17 cellular contexts compared by ENCODE assay signal in genomic region chr5:151338734-151339133, GRCh38. TPM values are rescaled to one million over a fixed set of nuclear protein-coding genes. Genes with fewer than 3 reads are reported as not detected.
DNase-seq lines count a peak whose midpoint lies in the region; ATAC-seq and TF ChIP-seq lines count a peak whose summit lies in the region.
"Had no signal": no experiment of that assay in that cellular context is flagged by ENCODE, and none has a peak within 500 bp of the region (broad histone marks: within the 10 kb centered on the region; RNA-seq: fewer than 3 reads in every experiment).

No MANE protein-coding gene starts in this region.

- POLR2A ChIA-PET in activated CD8-positive, alpha-beta T cell treated with anti-CD3 and anti-CD28 coated beads, Interleukin-2, amount 10 ng/mL, durations not matched to agents 7 days and 5 days (lab: Charles Lee) = no interaction called here
- POLR2A ChIA-PET in activated CD8-positive, alpha-beta T cell treated with anti-CD3 and anti-CD28 coated beads for 36 hours (lab: Charles Lee) = interaction anchor here (1.3 kb wide), 1 partner anchor 21 kb away, joined by 4 read pairs; no protein-coding TSS in a partner anchor

- no peaks in the 10 kb centered on the region for H3K36me3 Mint-ChIP-seq in activated CD8-positive, alpha-beta T cell treated with anti-CD3 and anti-CD28 coated beads, Interleukin-2, amount 10 ng/mL, durations not matched to agents 7 days and 5 days (ENCODE audit: low read depth)
- H3K36me3 Mint-ChIP-seq in activated CD8-positive, alpha-beta T cell treated with anti-CD3 and anti-CD28 coated beads for 36 hours (ENCODE audit: low read depth) = no peaks in the 10 kb centered on the region
- H3K36me3 Mint-ChIP-seq in immature natural killer cell = peaks cover 0 to 4% (median 0%) of the 10 kb centered on the region in 3 donors
- no peaks in the 10 kb centered on the region for H3K36me3 Mint-ChIP-seq in osteocyte (ENCODE audit: unreplicated experiment)
- H3K36me3 Mint-ChIP-seq in stimulated activated effector memory CD8-positive, alpha-beta T cell treated with anti-CD3 and anti-CD28 coated beads, Interleukin-12 subunit alpha, Interleukin-12 subunit beta, amount 100 ng/mL, for 72 hours = no peaks in the 10 kb centered on the region

- H3K27ac ChIP-seq in tibial artery = no peak overlapping the region
- H3K27ac ChIP-seq: 22Rv1, A549, C4-2B had no signal

- H3K27me3 Mint-ChIP-seq in activated CD8-positive, alpha-beta T cell treated with anti-CD3 and anti-CD28 coated beads, Interleukin-2, amount 10 ng/mL, durations not matched to agents 7 days and 5 days (ENCODE audit: low read depth) = peaks cover 27% of the 10 kb centered on the region
- H3K27me3 Mint-ChIP-seq in activated CD8-positive, alpha-beta T cell treated with anti-CD3 and anti-CD28 coated beads for 36 hours = peaks cover 19% of the 10 kb centered on the region
- H3K27me3 Mint-ChIP-seq in immature natural killer cell (ENCODE audit: low read depth in 3 of 3) = peaks cover 3 to 10% (median 10%) of the 10 kb centered on the region in 3 donors
- peaks cover 27% of the 10 kb centered on the region for H3K27me3 Mint-ChIP-seq in osteocyte (ENCODE audit: unreplicated experiment)

- no peak overlapping the region for H3K4me3 ChIP-seq in tibial artery
- H3K4me3 ChIP-seq: A549, GM23338 had no signal

- H3K9me3 Mint-ChIP-seq in activated CD8-positive, alpha-beta T cell treated with anti-CD3 and anti-CD28 coated beads, Interleukin-2, amount 10 ng/mL, durations not matched to agents 7 days and 5 days (ENCODE audit: insufficient read depth) = no peaks in the 10 kb centered on the region
- no peaks in the 10 kb centered on the region for H3K9me3 Mint-ChIP-seq in activated CD8-positive, alpha-beta T cell treated with anti-CD3 and anti-CD28 coated beads for 36 hours
- peaks cover 0 to 3% (median 0%) of the 10 kb centered on the region in 6 donors for H3K9me3 Mint-ChIP-seq in immature natural killer cell
- H3K9me3 Mint-ChIP-seq in osteocyte (ENCODE audit: unreplicated experiment) = no peaks in the 10 kb centered on the region
- H3K9me3 Mint-ChIP-seq in stimulated activated effector memory CD8-positive, alpha-beta T cell treated with anti-CD3 and anti-CD28 coated beads, Interleukin-12 subunit alpha, Interleukin-12 subunit beta, amount 100 ng/mL, for 72 hours = no peaks in the 10 kb centered on the region
- H3K9me3 Mint-ChIP-seq: CD4-positive, alpha-beta T cell; GM23338 had no signal

- peak; percentile 33 for ATAC-seq in activated CD8-positive, alpha-beta T cell treated with anti-CD3 and anti-CD28 coated beads, Interleukin-2, amount 10 ng/mL, durations not matched to agents 7 days and 5 days
- no peak for ATAC-seq in activated CD8-positive, alpha-beta T cell treated with anti-CD3 and anti-CD28 coated beads for 36 hours
- ATAC-seq in stimulated activated effector memory CD8-positive, alpha-beta T cell treated with anti-CD3 and anti-CD28 coated beads, Interleukin-12 subunit alpha, Interleukin-12 subunit beta, amount 100 ng/mL, for 72 hours = peak; percentile 37
- ATAC-seq in left ventricle myocardium superior = no peak
- ATAC-seq: A549, GM23338 had no signal

- intact Hi-C loops in activated CD8-positive, alpha-beta T cell treated with anti-CD3 and anti-CD28 coated beads for 36 hours (cut with micrococcal nuclease) = no loop called here
- intact Hi-C loops in left ventricle myocardium superior (cut with micrococcal nuclease) (no loop called here), tibial artery (cut with DNase I; ENCODE audit: low total_unique reads) (no loop called here)

- no peak for DNase-seq in activated CD8-positive, alpha-beta T cell treated with anti-CD3 and anti-CD28 coated beads, Interleukin-2, amount 10 ng/mL, durations not matched to agents 7 days and 5 days
- no peak for DNase-seq in activated CD8-positive, alpha-beta T cell treated with anti-CD3 and anti-CD28 coated beads for 36 hours
- peak; percentile 7 to 33 (median 25) for DNase-seq in immature natural killer cell
- DNase-seq in osteocyte (ENCODE audit: extremely low spot score, unreplicated experiment) = peak; percentile 5
- no peak for DNase-seq in stimulated activated effector memory CD8-positive, alpha-beta T cell treated with anti-CD3 and anti-CD28 coated beads, Interleukin-12 subunit alpha, Interleukin-12 subunit beta, amount 100 ng/mL, for 72 hours (ENCODE audit: low spot score in 2 of 2)
- DNase-seq in activated CD4-positive, CD25-positive, alpha-beta regulatory T cell treated with anti-CD3 and anti-CD28 coated beads, Interleukin-2, amount 50 U/mL, for 72 hours = no peak
- DNase-seq in left ventricle myocardium superior = no peak
- no peak for DNase-seq in tibial artery
- DNase-seq: AML-193; Caco-2; CD4-positive, alpha-beta T cell; HCEC 1CT had no signal

- H3K27ac Mint-ChIP-seq in activated CD8-positive, alpha-beta T cell treated with anti-CD3 and anti-CD28 coated beads, Interleukin-2, amount 10 ng/mL, durations not matched to agents 7 days and 5 days = no peak overlapping the region
- H3K27ac Mint-ChIP-seq in activated CD8-positive, alpha-beta T cell treated with anti-CD3 and anti-CD28 coated beads for 36 hours = no peak overlapping the region
- H3K27ac Mint-ChIP-seq in immature natural killer cell (peak overlapping the region; percentile 2 to 85 (median 78)), osteocyte (ENCODE audit: unreplicated experiment) (no peak overlapping the region)
- no peak overlapping the region for H3K27ac Mint-ChIP-seq in stimulated activated effector memory CD8-positive, alpha-beta T cell treated with anti-CD3 and anti-CD28 coated beads, Interleukin-12 subunit alpha, Interleukin-12 subunit beta, amount 100 ng/mL, for 72 hours
- H3K27ac Mint-ChIP-seq: CD4-positive, alpha-beta T cell; GM23338 had no signal

- no peaks in the 10 kb centered on the region for H3K4me1 ChIP-seq in tibial artery
- H3K4me1 ChIP-seq: A549, Caco-2 had no signal

- peaks cover 4% of the 10 kb centered on the region for H3K4me1 Mint-ChIP-seq in activated CD8-positive, alpha-beta T cell treated with anti-CD3 and anti-CD28 coated beads, Interleukin-2, amount 10 ng/mL, durations not matched to agents 7 days and 5 days (ENCODE audit: low read depth)
- H3K4me1 Mint-ChIP-seq in activated CD8-positive, alpha-beta T cell treated with anti-CD3 and anti-CD28 coated beads for 36 hours (ENCODE audit: low read depth) = no peaks in the 10 kb centered on the region
- H3K4me1 Mint-ChIP-seq in immature natural killer cell (peaks cover 14 to 27% of the 10 kb centered on the region in 2 donors), osteocyte (ENCODE audit: unreplicated experiment) (no peaks in the 10 kb centered on the region)
- H3K4me1 Mint-ChIP-seq in stimulated activated effector memory CD8-positive, alpha-beta T cell treated with anti-CD3 and anti-CD28 coated beads, Interleukin-12 subunit alpha, Interleukin-12 subunit beta, amount 100 ng/mL, for 72 hours = no peaks in the 10 kb centered on the region

- peaks cover 0 to 14% of the 10 kb centered on the region in 2 donors for H3K27me3 ChIP-seq in tibial artery

- no peak overlapping the region for H3K4me3 Mint-ChIP-seq in activated CD8-positive, alpha-beta T cell treated with anti-CD3 and anti-CD28 coated beads, Interleukin-2, amount 10 ng/mL, durations not matched to agents 7 days and 5 days
- no peak overlapping the region for H3K4me3 Mint-ChIP-seq in activated CD8-positive, alpha-beta T cell treated with anti-CD3 and anti-CD28 coated beads for 36 hours
- H3K4me3 Mint-ChIP-seq in immature natural killer cell (peak overlapping the region; percentile 42 to 80 (median 59)), osteocyte (ENCODE audit: unreplicated experiment) (no peak overlapping the region)
- H3K4me3 Mint-ChIP-seq in stimulated activated effector memory CD8-positive, alpha-beta T cell treated with anti-CD3 and anti-CD28 coated beads, Interleukin-12 subunit alpha, Interleukin-12 subunit beta, amount 100 ng/mL, for 72 hours = no peak overlapping the region
- H3K4me3 Mint-ChIP-seq: CD4-positive, alpha-beta T cell; GM23338 had no signal

- no peak for TF ChIP-seq CTCF in activated CD8-positive, alpha-beta T cell treated with anti-CD3 and anti-CD28 coated beads for 36 hours (IDR thresholded peaks at IDR 0.05)
- TF ChIP-seq CTCF in osteocyte (IDR thresholded peaks at IDR 0.05) (no peak), tibial artery (IDR thresholded peaks at IDR 0.05) (no peak)

- H3K36me3 ChIP-seq in tibial artery = no peaks in the 10 kb centered on the region

- CTCF ChIA-PET in activated CD8-positive, alpha-beta T cell treated with anti-CD3 and anti-CD28 coated beads, Interleukin-2, amount 10 ng/mL, durations not matched to agents 7 days and 5 days (lab: Charles Lee) = no interaction called here
- CTCF ChIA-PET in activated CD8-positive, alpha-beta T cell treated with anti-CD3 and anti-CD28 coated beads for 36 hours (lab: Charles Lee) = interaction anchor here (1.2 kb wide), 1 partner anchor 22 kb away, joined by 3 read pairs; no protein-coding TSS in a partner anchor

- no peaks in the 10 kb centered on the region for H3K9me3 ChIP-seq in tibial artery
- H3K9me3 ChIP-seq: A549, Caco-2 had no signal

RNA-seq across cellular contexts. Expression of gene SLC36A2, which starts 8.6 kb away (rescaled TPM):
- not detected for total RNA-seq in activated CD8-positive, alpha-beta T cell treated with anti-CD3 and anti-CD28 coated beads, Interleukin-2, amount 10 ng/mL, durations not matched to agents 7 days and 5 days
- total RNA-seq in activated CD8-positive, alpha-beta T cell treated with anti-CD3 and anti-CD28 coated beads for 36 hours = not detected
- polyA plus RNA-seq in immature natural killer cell = not detected
- not detected in 2 replicates for total RNA-seq in osteocyte
- 0.22 TPM for total RNA-seq in left ventricle myocardium superior
- total RNA-seq: Caco-2; CD4-positive, alpha-beta T cell; GM23338 had no signal
- polyA plus RNA-seq: A549, BJ had no signal

RNA-seq across cellular contexts. Expression of gene SLC36A3, which starts 35.2 kb away (rescaled TPM):
- total RNA-seq in activated CD8-positive, alpha-beta T cell treated with anti-CD3 and anti-CD28 coated beads, Interleukin-2, amount 10 ng/mL, durations not matched to agents 7 days and 5 days = not detected
- not detected for total RNA-seq in activated CD8-positive, alpha-beta T cell treated with anti-CD3 and anti-CD28 coated beads for 36 hours
- polyA plus RNA-seq in immature natural killer cell = not detected
- not detected in 2 replicates for total RNA-seq in osteocyte
- not detected for total RNA-seq in left ventricle myocardium superior
- total RNA-seq: Caco-2; CD4-positive, alpha-beta T cell; GM23338 had no signal
- polyA plus RNA-seq: A549, BJ, GM23338 had no signal

Comparison
In these comparisons a context has a peak if more than half of its experiments do, and no peak if none do; other contexts are left out.
1. ATAC-seq: peak in activated CD8-positive, alpha-beta T cell treated with anti-CD3 and anti-CD28 coated beads, Interleukin-2, amount 10 ng/mL, durations not matched to agents 7 days and 5 days (single experiment) and stimulated activated effector memory CD8-positive, alpha-beta T cell treated with anti-CD3 and anti-CD28 coated beads, Interleukin-12 subunit alpha, Interleukin-12 subunit beta, amount 100 ng/mL, for 72 hours (single experiment); none in activated CD8-positive, alpha-beta T cell treated with anti-CD3 and anti-CD28 coated beads for 36 hours (single experiment) and left ventricle myocardium superior (single experiment).
2. DNase-seq: peak in immature natural killer cell (3 of 3) and osteocyte (single experiment); none in activated CD8-positive, alpha-beta T cell treated with anti-CD3 and anti-CD28 coated beads, Interleukin-2, amount 10 ng/mL, durations not matched to agents 7 days and 5 days (single experiment), activated CD8-positive, alpha-beta T cell treated with anti-CD3 and anti-CD28 coated beads for 36 hours (single experiment), stimulated activated effector memory CD8-positive, alpha-beta T cell treated with anti-CD3 and anti-CD28 coated beads, Interleukin-12 subunit alpha, Interleukin-12 subunit beta, amount 100 ng/mL, for 72 hours (0 of 2), activated CD4-positive, CD25-positive, alpha-beta regulatory T cell treated with anti-CD3 and anti-CD28 coated beads, Interleukin-2, amount 50 U/mL, for 72 hours (single experiment), left ventricle myocardium superior (single experiment) and tibial artery (0 of 2).
3. H3K27ac Mint-ChIP-seq: peak in immature natural killer cell (6 of 6); none in activated CD8-positive, alpha-beta T cell treated with anti-CD3 and anti-CD28 coated beads, Interleukin-2, amount 10 ng/mL, durations not matched to agents 7 days and 5 days (single experiment), activated CD8-positive, alpha-beta T cell treated with anti-CD3 and anti-CD28 coated beads for 36 hours (single experiment), osteocyte (single experiment) and stimulated activated effector memory CD8-positive, alpha-beta T cell treated with anti-CD3 and anti-CD28 coated beads, Interleukin-12 subunit alpha, Interleukin-12 subunit beta, amount 100 ng/mL, for 72 hours (single experiment).
4. H3K4me3 Mint-ChIP-seq: peak in immature natural killer cell (5 of 5); none in activated CD8-positive, alpha-beta T cell treated with anti-CD3 and anti-CD28 coated beads, Interleukin-2, amount 10 ng/mL, durations not matched to agents 7 days and 5 days (single experiment), activated CD8-positive, alpha-beta T cell treated with anti-CD3 and anti-CD28 coated beads for 36 hours (single experiment), osteocyte (single experiment) and stimulated activated effector memory CD8-positive, alpha-beta T cell treated with anti-CD3 and anti-CD28 coated beads, Interleukin-12 subunit alpha, Interleukin-12 subunit beta, amount 100 ng/mL, for 72 hours (single experiment).